16 cellular contexts compared by ENCODE assay signal in genomic region chr14:102784892-102785597, GRCh38. TPM values are rescaled to one million over a fixed set of nuclear protein-coding genes. Genes with fewer than 3 reads are reported as not detected.
DNase-seq lines count a peak whose midpoint lies in the region; ATAC-seq, FAIRE-seq and TF ChIP-seq lines count a peak whose summit lies in the region.
"Had no signal": no experiment of that assay in that cellular context is flagged by ENCODE, and none has a peak within 500 bp of the region (broad histone marks: within the 10 kb centered on the region; RNA-seq: fewer than 3 reads in every experiment).

No MANE protein-coding gene starts in this region.

- TF ChIP-seq POLR2A in GM12878 (IDR thresholded peaks at IDR 0.05; ENCODE audit: low read depth, low read length), result no peak

- H3K27ac Mint-ChIP-seq in MCF 10A (ENCODE audit: low read depth, unreplicated experiment), result peak overlapping the region; percentile 12
- peak overlapping the region; percentile 8 for H3K27ac Mint-ChIP-seq in HFFc6

- TF ChIP-seq CTCF in MCF 10A (IDR thresholded peaks at IDR 0.05; ENCODE audit: unreplicated experiment) (no peak), mammary epithelial cell (conservative IDR thresholded peaks at IDR 0.05 in 1 of 2, IDR thresholded peaks at IDR 0.05 in 1 of 2; ENCODE audit: extremely low read depth in 1 of 2, insufficient read depth in 1 of 2, low read depth in 1 of 2, low read length in 2 of 2) (no peak), HFFc6 (IDR thresholded peaks at IDR 0.05) (no peak), GM12878 (IDR thresholded peaks at IDR 0.05 in 2 of 3, conservative IDR thresholded peaks at IDR 0.05 in 1 of 3; ENCODE audit: control insufficient read depth in 2 of 3, extremely low read depth in 1 of 3, insufficient read depth in 1 of 3, low read depth in 3 of 3, low read length in 3 of 3) (no peak)

- BruUV-seq in MCF 10A (replicated peaks; lab: Mats Ljungman, UMichigan) (no TSS peak), mammary epithelial cell (replicated peaks; lab: Mats Ljungman, UMichigan) (no TSS peak), GM12878 (replicated peaks; lab: Mats Ljungman, UMichigan) (no TSS peak)

- H3K27me3 ChIP-seq in mammary epithelial cell (ENCODE audit: insufficient read depth, low read length) (no peaks in the 10 kb centered on the region), GM12878 (replicated peaks in 1 of 2; ENCODE audit: control insufficient read depth in 2 of 2, insufficient read depth in 2 of 2, low read length in 1 of 2) (no peaks in the 10 kb centered on the region)
- H3K27me3 ChIP-seq: BE2C, body of pancreas, foreskin keratinocyte had no signal

- H4K20me1 ChIP-seq in mammary epithelial cell (ENCODE audit: insufficient read depth, low read length) (no peaks in the 10 kb centered on the region), GM12878 (ENCODE audit: control insufficient read depth, insufficient read depth) (no peaks in the 10 kb centered on the region; the same call in 1 of the 2 replicates)

- CTCF ChIA-PET in MCF 10A (lab: Yijun Ruan, JAX) (interaction anchor here (0.9 kb wide), 1 partner anchor 11 kb away, joined by 3 read pairs; no protein-coding TSS in a partner anchor), mammary epithelial cell (lab: Charles Lee; ENCODE audit: low non-redundant PET) (no interaction called here), GM12878 (lab: Yijun Ruan, JAX) (interaction anchor here (0.6 to 9.0 kb wide), 26 partner anchors 9 to 321 kb away, joined by 3 to 83 read pairs (median 5); no protein-coding TSS in a partner anchor)

- no peak for TF ChIP-seq EP300 in GM12878 (IDR thresholded peaks at IDR 0.05; ENCODE audit: borderline replicate concordance in 1 of 2, control insufficient read depth in 1 of 2, low read depth in 2 of 2, low read length in 2 of 2)

- TF ChIP-seq RAD21 in GM12878 (IDR thresholded peaks at IDR 0.05; ENCODE audit: insufficient read depth, low read depth, low read length), result no peak

- H3K27ac ChIP-seq in mammary epithelial cell (ENCODE audit: insufficient read depth, low read depth, low read length) (no peak overlapping the region), GM12878 (ENCODE audit: control insufficient read depth, insufficient read depth) (peak overlapping the region; percentile 81)
- H3K27ac ChIP-seq: body of pancreas, foreskin keratinocyte, psoas muscle had no signal

- intact Hi-C loops in MCF 10A (cut with micrococcal nuclease), result no loop called here
- intact Hi-C loops in mammary epithelial cell (cut with micrococcal nuclease), result no loop called here
- intact Hi-C loops in GM12878 (cut with micrococcal nuclease; ENCODE audit: unreplicated experiment), result loop anchor here (2.0 kb wide), 1 partner anchor 34 kb away; no protein-coding TSS in a partner anchor

- H3K36me3 Mint-ChIP-seq in MCF 10A (ENCODE audit: insufficient read depth, unreplicated experiment) (peaks cover 5% of the 10 kb centered on the region), HFFc6 (ENCODE audit: low read depth) (peaks cover 5% of the 10 kb centered on the region)

- H3K4me3 Mint-ChIP-seq in MCF 10A (ENCODE audit: unreplicated experiment) (no peak overlapping the region), HFFc6 (no peak overlapping the region)

- peaks cover 97% of the 10 kb centered on the region for H3K79me2 ChIP-seq in mammary epithelial cell (ENCODE audit: insufficient read depth, low read length)
- peaks cover 99% of the 10 kb centered on the region for H3K79me2 ChIP-seq in GM12878 (ENCODE audit: control insufficient read depth, insufficient read depth, low read length)

- no peak overlapping the region for H3K4me3 ChIP-seq in mammary epithelial cell (replicated peaks in 1 of 3; ENCODE audit: insufficient read depth in 1 of 3, low read depth in 2 of 3, low read length in 3 of 3)
- peak overlapping the region; percentile 74 for H3K4me3 ChIP-seq in GM12878
- H3K4me3 ChIP-seq: body of pancreas, psoas muscle had no signal

- H3K27me3 Mint-ChIP-seq in MCF 10A (ENCODE audit: insufficient read depth, unreplicated experiment) (no peaks in the 10 kb centered on the region), HFFc6 (ENCODE audit: insufficient read depth) (no peaks in the 10 kb centered on the region)

- H3K36me3 ChIP-seq in mammary epithelial cell (ENCODE audit: insufficient read depth, low read length), result no peaks in the 10 kb centered on the region
- H3K36me3 ChIP-seq in GM12878 (ENCODE audit: control insufficient read depth in 2 of 2, insufficient read depth in 2 of 2, low read length in 1 of 2), result peaks cover 0 to 10% of the 10 kb centered on the region in 2 experiments; a peak in 2 of 4 replicates
- H3K36me3 ChIP-seq: BE2C had no signal

- no peaks in the 10 kb centered on the region for H3K9me3 ChIP-seq in mammary epithelial cell (replicated peaks; ENCODE audit: insufficient read depth, low read length)
- H3K9me3 ChIP-seq in GM12878 (replicated peaks; ENCODE audit: control insufficient read depth, insufficient read depth, low read length), result no peaks in the 10 kb centered on the region; the same call in 2 of the 3 replicates
- H3K9me3 ChIP-seq: BE2C, body of pancreas, psoas muscle had no signal

- no peak for DNase-seq in MCF 10A (ENCODE audit: unreplicated experiment)
- no peak for DNase-seq in mammary epithelial cell
- DNase-seq in HFFc6, result no peak
- no peak for DNase-seq in GM12878 (ENCODE audit: low read depth, low spot score)
- DNase-seq in LoVo (ENCODE audit: low spot score), result no peak
- no peak for DNase-seq in stimulated activated CD8-positive, alpha-beta memory T cell treated with anti-CD3 and anti-CD28 coated beads, Interleukin-4, amount 100 ng/mL, for 48 hours
- DNase-seq in SK-N-DZ (ENCODE audit: low spot score), result no peak
- DNase-seq: BE2C; body of pancreas; effector memory CD4-positive, alpha-beta T cell; foreskin keratinocyte; midbrain; NCI-H1105; NCI-H446; psoas muscle had no signal

- H3K4me2 ChIP-seq in mammary epithelial cell (ENCODE audit: insufficient read depth, low read depth, low read length) (no peak overlapping the region), GM12878 (ENCODE audit: control insufficient read depth, insufficient read depth) (peak overlapping the region; percentile 86)

- RAD21 ChIA-PET in GM12878 (lab: Charles Lee; ENCODE audit: unreplicated experiment), result interaction anchor here (0.7 to 8.1 kb wide), 20 partner anchors 10 to 549 kb away, joined by 3 to 86 read pairs (median 5); partner anchors contain the start of gene EIF5

- H3K9ac ChIP-seq in mammary epithelial cell (ENCODE audit: insufficient read depth, low read length), result no peak overlapping the region
- H3K9ac ChIP-seq in GM12878 (ENCODE audit: control insufficient read depth, insufficient read depth, low read length), result peak overlapping the region; percentile 69

- FAIRE-seq in GM12878 (lab: Jason Lieb, UNC), result no peak

- in situ Hi-C loops in mammary epithelial cell (cut with MboI; ENCODE audit: low sequenced_read_pairs in 2 of 2) (no loop called here), GM12878 (cut with MboI) (no loop called here)

- H3K4me1 ChIP-seq in mammary epithelial cell (ENCODE audit: insufficient read depth, low read length) (peaks cover 4% of the 10 kb centered on the region), GM12878 (ENCODE audit: control insufficient read depth, insufficient read depth, low read length) (peaks cover 34% of the 10 kb centered on the region)
- H3K4me1 ChIP-seq: psoas muscle had no signal

- 92% methylated on average over 7 of the region's 7 CpGs for WGBS in mammary epithelial cell (ENCODE audit: low coverage, missing lambda C conversion rate)
- WGBS in GM12878 (ENCODE audit: insufficient coverage, insufficient replicate concordance, low lambda C conversion rate, missing lambda C conversion rate), result 0% methylated on average over 7 of the region's 7 CpGs

- POLR2A ChIA-PET in MCF 10A (lab: Yijun Ruan, JAX), result no interaction called here
- POLR2A ChIA-PET in GM12878 (lab: Charles Lee), result interaction anchor here (0.6 to 2.9 kb wide), 10 partner anchors 10 to 108 kb away, joined by 3 to 19 read pairs (median 4); no protein-coding TSS in a partner anchor

- dilution Hi-C loops in mammary epithelial cell (cut with HindIII; ENCODE audit: low sequenced_read_pairs), result no loop called here

- SMC1A ChIA-PET in GM12878 (lab: Charles Lee; ENCODE audit: uncharacterized antibody, unreplicated experiment), result interaction anchor here (0.8 to 7.3 kb wide), 26 partner anchors 9 to 186 kb away, joined by 3 to 99 read pairs (median 6); no protein-coding TSS in a partner anchor

- H3K4me1 Mint-ChIP-seq in MCF 10A (ENCODE audit: insufficient read depth, unreplicated experiment) (peaks cover 17% of the 10 kb centered on the region), HFFc6 (ENCODE audit: low read depth) (peaks cover 40% of the 10 kb centered on the region)

- H2AFZ ChIP-seq in mammary epithelial cell (ENCODE audit: low read depth, low read length) (no peak overlapping the region), GM12878 (ENCODE audit: control insufficient read depth, low read depth, low read length) (no peak overlapping the region)

- no peaks in the 10 kb centered on the region for H3K9me3 Mint-ChIP-seq in MCF 10A (ENCODE audit: unreplicated experiment)
- no peaks in the 10 kb centered on the region for H3K9me3 Mint-ChIP-seq in HFFc6

- peak; percentile 26 for ATAC-seq in GM12878
- no peak for ATAC-seq in esophagus mucosa
- ATAC-seq: body of pancreas, foreskin keratinocyte, psoas muscle had no signal

RNA-seq across cellular contexts. Expression of gene TRAF3, which starts 7.8 kb away (rescaled TPM):
- total RNA-seq in MCF 10A (2022), result 24.3 and 25.3 TPM in 2 replicates
- 10 to 100 TPM; 20.5 to 23.2 TPM for total RNA-seq in mammary epithelial cell
- 15.0 TPM for polyA plus RNA-seq in mammary epithelial cell
- polyA minus RNA-seq in mammary epithelial cell, result 12.8 TPM
- 10 to 100 TPM; 19.9 to 28.8 (median 22.6) TPM for total RNA-seq in HFFc6 (2021; fragmentation: NEBNext Ultra II Directional; extraction: Animal tissue kit (Norgen Biotek cat#: 25700))
- total RNA-seq in GM12878 (2013; cell fraction: nucleolus; rRNA removed), result 156 and 174 TPM in 2 replicates
- 33.3 and 40.3 TPM in 2 replicates for total RNA-seq in GM12878 (2014; rRNA removed)
- total RNA-seq in GM12878 (2014; rRNA removed; fragmentation: Illumina TruSeq; extraction: Trizol), result 34.3 and 36.5 TPM in 2 replicates
- total RNA-seq in GM12878 (2021), result 55.2 and 60.1 TPM in 2 replicates
- 27.5 TPM for polyA plus RNA-seq in GM12878 (2011; ENCODE audit: low read depth)
- 66.3 and 70.1 TPM in 2 replicates for polyA plus RNA-seq in GM12878 (2011; rRNA removed)
- polyA plus RNA-seq in GM12878 (2011; cell fraction: cytosol; rRNA removed), result 68.7 and 74.7 TPM in 2 replicates
- polyA plus RNA-seq in GM12878 (2011; cell fraction: nucleus; rRNA removed), result 140 and 141 TPM in 2 replicates
- polyA plus RNA-seq in GM12878 (2012), result 47.2 and 61.2 TPM in 2 replicates
- polyA plus RNA-seq in GM12878 (2014; fragmentation: Illumina TruSeq; extraction: Trizol), result 18.1 and 33.6 TPM in 2 replicates
- polyA plus RNA-seq in GM12878 (2014; fragmentation: Nextera tagmentation; extraction: Ambion mirVana), result 1 to 10 TPM; 3.0 to 4.0 TPM
- 46.1 and 46.3 TPM in 2 replicates for polyA plus RNA-seq in GM12878 (2014; rRNA removed)
- 10 to 100 TPM; 36.4 to 40.9 TPM for polyA plus RNA-seq in GM12878 (2016; fragmentation: Nextera tagmentation; extraction: Ambion mirVana)
- polyA minus RNA-seq in GM12878 (2011; rRNA and poly(A)+ RNA removed), result 147 and 149 TPM in 2 replicates
- polyA minus RNA-seq in GM12878 (2011; cell fraction: cytosol; rRNA and poly(A)+ RNA removed), result 32.7 and 34.7 TPM in 2 replicates
- 56.5 and 77.2 TPM in 2 replicates for polyA minus RNA-seq in GM12878 (2011; cell fraction: nucleus; rRNA and poly(A)+ RNA removed)
- polyA plus RNA-seq in SK-N-DZ (2014; cell fraction: cytosol; rRNA removed), result 5.3 and 5.4 TPM in 2 replicates
- 4.7 and 5.9 TPM in 2 replicates for polyA plus RNA-seq in SK-N-DZ (2014; cell fraction: nucleus; rRNA removed)
- 15.1 TPM for total RNA-seq in esophagus mucosa
